Comparison of ENCODE assay signal across 3 cellular contexts in genomic region chr15:65769482-65769881, GRCh38.
TF ChIP-seq lines count a peak whose summit lies in the region.

No MANE protein-coding gene starts in this region.

TF ChIP-seq in HepG2, 621 proteins besides CTCF, POLR2A, EP300 and RAD21:
- no peak for TF ChIP-seq ZNF546 (CRISPR knock-in tag; conservative IDR thresholded peaks at IDR 0.05)
- TF ChIP-seq MAFF (IDR thresholded peaks at IDR 0.05; ENCODE audit: low read depth, low read length): peak; percentile 90
- TF ChIP-seq MAFK (conservative IDR thresholded peaks at IDR 0.05 in 1 of 2, IDR thresholded peaks at IDR 0.05 in 1 of 2; ENCODE audit: low read length in 2 of 2): peak; percentile 85 to 95
TF ChIP-seq in HepG2: peak in this region for 2.

TF ChIP-seq in HEK293, 187 proteins besides CTCF, POLR2A, EP300 and RAD21:
- TF ChIP-seq GLI4 (tag by site-specific recombination; IDR thresholded peaks at IDR 0.05) (no peak), ZNF391 (tag by site-specific recombination; IDR thresholded peaks at IDR 0.05; ENCODE audit: borderline replicate concordance, low read depth) (no peak), ZNF664 (tag by site-specific recombination; IDR thresholded peaks at IDR 0.05) (peak; percentile 68; the same call in 1 of the 2 replicates), ZNF76 (tag by site-specific recombination; IDR thresholded peaks at IDR 0.05; ENCODE audit: borderline replicate concordance, low read depth) (no peak), ZNF791 (tag by site-specific recombination; IDR thresholded peaks at IDR 0.05) (no peak), ZNF174 (tag by site-specific recombination; IDR thresholded peaks at IDR 0.05) (no peak), ZNF112 (tag by site-specific recombination; IDR thresholded peaks at IDR 0.05) (no peak), SCRT2 (tag by site-specific recombination; IDR thresholded peaks at IDR 0.05) (peak; percentile 53; the same call in 1 of the 2 replicates), GLI2 (tag by site-specific recombination; IDR thresholded peaks at IDR 0.05; ENCODE audit: borderline replicate concordance, low read depth) (no peak), TRIM28 (IDR thresholded peaks at IDR 0.05; ENCODE audit: borderline replicate concordance, low read length) (no peak), ZNF433 (tag by site-specific recombination; IDR thresholded peaks at IDR 0.05; ENCODE audit: low read depth) (no peak), SCRT1 (tag by site-specific recombination; IDR thresholded peaks at IDR 0.05; ENCODE audit: borderline replicate concordance) (0 out of 2 replicates have a peak, but pooled peaks have one; percentile 9), FEZF1 (tag by site-specific recombination; IDR thresholded peaks at IDR 0.05) (peak; percentile 33; the same call in 1 of the 2 replicates), ZFP41 (tag by site-specific recombination; IDR thresholded peaks at IDR 0.05; ENCODE audit: borderline replicate concordance) (no peak), ZNF366 (tag by site-specific recombination; conservative IDR thresholded peaks at IDR 0.05) (0 out of 2 replicates have a peak, but pooled peaks have one; percentile 23), REPIN1 (tag by site-specific recombination; IDR thresholded peaks at IDR 0.05; ENCODE audit: low read depth) (no peak), ZNF639 (tag by site-specific recombination; IDR thresholded peaks at IDR 0.05) (no peak), ZNF302 (tag by site-specific recombination; IDR thresholded peaks at IDR 0.05; ENCODE audit: low read depth) (no peak)
- TF ChIP-seq, protein P1, sequence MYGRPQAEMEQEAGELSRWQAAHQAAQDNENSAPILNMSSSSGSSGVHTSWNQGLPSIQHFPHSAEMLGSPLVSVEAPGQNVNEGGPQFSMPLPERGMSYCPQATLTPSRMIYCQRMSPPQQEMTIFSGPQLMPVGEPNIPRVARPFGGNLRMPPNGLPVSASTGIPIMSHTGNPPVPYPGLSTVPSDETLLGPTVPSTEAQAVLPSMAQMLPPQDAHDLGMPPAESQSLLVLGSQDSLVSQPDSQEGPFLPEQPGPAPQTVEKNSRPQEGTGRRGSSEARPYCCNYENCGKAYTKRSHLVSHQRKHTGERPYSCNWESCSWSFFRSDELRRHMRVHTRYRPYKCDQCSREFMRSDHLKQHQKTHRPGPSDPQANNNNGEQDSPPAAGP (tag by site-specific recombination; IDR thresholded peaks at IDR 0.05): no peak
- TF ChIP-seq, protein P2, sequence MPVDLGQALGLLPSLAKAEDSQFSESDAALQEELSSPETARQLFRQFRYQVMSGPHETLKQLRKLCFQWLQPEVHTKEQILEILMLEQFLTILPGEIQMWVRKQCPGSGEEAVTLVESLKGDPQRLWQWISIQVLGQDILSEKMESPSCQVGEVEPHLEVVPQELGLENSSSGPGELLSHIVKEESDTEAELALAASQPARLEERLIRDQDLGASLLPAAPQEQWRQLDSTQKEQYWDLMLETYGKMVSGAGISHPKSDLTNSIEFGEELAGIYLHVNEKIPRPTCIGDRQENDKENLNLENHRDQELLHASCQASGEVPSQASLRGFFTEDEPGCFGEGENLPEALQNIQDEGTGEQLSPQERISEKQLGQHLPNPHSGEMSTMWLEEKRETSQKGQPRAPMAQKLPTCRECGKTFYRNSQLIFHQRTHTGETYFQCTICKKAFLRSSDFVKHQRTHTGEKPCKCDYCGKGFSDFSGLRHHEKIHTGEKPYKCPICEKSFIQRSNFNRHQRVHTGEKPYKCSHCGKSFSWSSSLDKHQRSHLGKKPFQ (tag by site-specific recombination; IDR thresholded peaks at IDR 0.05): no peak
- TF ChIP-seq, protein P3, sequence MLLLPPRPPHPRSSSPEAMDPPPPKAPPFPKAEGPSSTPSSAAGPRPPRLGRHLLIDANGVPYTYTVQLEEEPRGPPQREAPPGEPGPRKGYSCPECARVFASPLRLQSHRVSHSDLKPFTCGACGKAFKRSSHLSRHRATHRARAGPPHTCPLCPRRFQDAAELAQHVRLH (tag by site-specific recombination; IDR thresholded peaks at IDR 0.05): no peak
- TF ChIP-seq, protein P4, sequence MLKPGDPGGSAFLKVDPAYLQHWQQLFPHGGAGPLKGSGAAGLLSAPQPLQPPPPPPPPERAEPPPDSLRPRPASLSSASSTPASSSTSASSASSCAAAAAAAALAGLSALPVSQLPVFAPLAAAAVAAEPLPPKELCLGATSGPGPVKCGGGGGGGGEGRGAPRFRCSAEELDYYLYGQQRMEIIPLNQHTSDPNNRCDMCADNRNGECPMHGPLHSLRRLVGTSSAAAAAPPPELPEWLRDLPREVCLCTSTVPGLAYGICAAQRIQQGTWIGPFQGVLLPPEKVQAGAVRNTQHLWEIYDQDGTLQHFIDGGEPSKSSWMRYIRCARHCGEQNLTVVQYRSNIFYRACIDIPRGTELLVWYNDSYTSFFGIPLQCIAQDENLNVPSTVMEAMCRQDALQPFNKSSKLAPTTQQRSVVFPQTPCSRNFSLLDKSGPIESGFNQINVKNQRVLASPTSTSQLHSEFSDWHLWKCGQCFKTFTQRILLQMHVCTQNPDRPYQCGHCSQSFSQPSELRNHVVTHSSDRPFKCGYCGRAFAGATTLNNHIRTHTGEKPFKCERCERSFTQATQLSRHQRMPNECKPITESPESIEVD (tag by site-specific recombination; IDR thresholded peaks at IDR 0.05): peak; percentile 96

TF ChIP-seq in H1, 55 proteins besides CTCF, POLR2A, EP300 and RAD21:
- TF ChIP-seq MAFK (IDR thresholded peaks at IDR 0.05; ENCODE audit: low read depth, low read length): peak; percentile 32; the same call in 1 of the 2 replicates
- no peak for TF ChIP-seq ASH2L (IDR thresholded peaks at IDR 0.05; ENCODE audit: low read length)
- TF ChIP-seq YY1 (IDR thresholded peaks at IDR 0.05; ENCODE audit: low read depth, low read length): no peak
